In the genomic region with DNA sequence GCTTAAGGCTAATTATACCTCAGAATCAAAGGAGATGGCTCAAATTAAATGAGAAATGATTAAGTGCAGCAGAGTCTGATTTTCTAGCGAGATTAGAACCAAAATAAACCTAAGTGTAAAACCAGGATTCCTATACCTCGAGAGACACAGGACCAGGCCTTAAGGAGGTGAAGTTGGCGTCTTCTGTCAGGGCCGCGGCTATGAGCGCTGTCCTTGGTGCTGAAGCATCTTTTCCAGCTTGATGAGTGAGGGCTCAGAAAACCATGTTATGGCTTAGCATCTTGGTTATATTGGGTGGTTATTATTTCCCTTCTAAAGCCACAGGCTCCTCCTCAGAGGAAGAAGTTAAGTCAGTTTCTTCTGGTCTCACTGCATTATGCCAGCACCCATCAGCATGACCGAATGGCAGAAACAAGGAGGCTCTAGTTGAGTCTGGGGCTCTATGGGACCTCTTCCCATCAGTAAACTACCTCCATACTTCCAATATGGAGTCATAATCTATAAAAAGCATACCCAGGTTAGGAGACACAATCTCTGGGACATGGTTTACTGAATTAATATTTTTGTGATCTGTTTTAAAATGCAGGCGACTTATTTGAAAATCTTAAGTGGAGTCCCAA, we compare ENCODE assay signal across 8 cellular contexts.
DNase-seq lines count a peak whose midpoint lies in the region; ATAC-seq, FAIRE-seq and TF ChIP-seq lines count a peak whose summit lies in the region.
"Had no signal": no experiment of that assay in that cellular context is flagged by ENCODE, and none has a peak within 500 bp of the region (broad histone marks: within the 10 kb centered on the region; RNA-seq: fewer than 3 reads in every experiment).

No MANE protein-coding gene starts in this region.

- TF ChIP-seq CTCF in HCT116 (IDR thresholded peaks at IDR 0.05 in 2 of 3, conservative IDR thresholded peaks at IDR 0.05 in 1 of 3; ENCODE audit: borderline replicate concordance in 1 of 3, insufficient read depth in 1 of 3, low read depth in 2 of 3, low read length in 2 of 3) (no peak), bronchial epithelial cell (IDR thresholded peaks at IDR 0.05; ENCODE audit: insufficient read depth, low read length, severe bottlenecking) (no peak), neural crest cell (conservative IDR thresholded peaks at IDR 0.05) (no peak)

- DNase-seq in HCT116 (ENCODE audit: low read depth, low spot score) = no peak
- peak; percentile 23 for DNase-seq in NCI-H460 (ENCODE audit: extremely low read depth, low read depth)
- DNase-seq in bronchial epithelial cell (ENCODE audit: low read depth) = peak; percentile 17
- peak; percentile 65 for DNase-seq in neural crest cell (ENCODE audit: low read depth, low spot score)
- no peak for DNase-seq in NCI-H2171 treated with DMSO at 0.1 percent for 48 hours (lab: John Stamatoyannopoulos, UW)
- no peak for DNase-seq in effector memory CD8-positive, alpha-beta T cell

- H4K20me1 ChIP-seq in HCT116 (ENCODE audit: insufficient read depth) = no peaks in the 10 kb centered on the region

- H3K4me1 Mint-ChIP-seq in neural crest cell = no peaks in the 10 kb centered on the region
- no peaks in the 10 kb centered on the region for H3K4me1 Mint-ChIP-seq in effector memory CD8-positive, alpha-beta T cell (ENCODE audit: low read depth in 2 of 2)
- H3K4me1 Mint-ChIP-seq: memory B cell had no signal

- no peak overlapping the region for H3K27ac Mint-ChIP-seq in neural crest cell (ENCODE audit: unreplicated experiment)
- no peak overlapping the region for H3K27ac Mint-ChIP-seq in effector memory CD8-positive, alpha-beta T cell
- H3K27ac Mint-ChIP-seq: memory B cell had no signal

- FAIRE-seq in bronchial epithelial cell (lab: Jason Lieb, UNC) = peak; percentile 92

- peaks cover 25% of the 10 kb centered on the region for H3K27me3 Mint-ChIP-seq in neural crest cell (ENCODE audit: low read depth)
- H3K27me3 Mint-ChIP-seq in effector memory CD8-positive, alpha-beta T cell = no peaks in the 10 kb centered on the region
- H3K27me3 Mint-ChIP-seq: memory B cell had no signal

- H3K4me3 ChIP-seq in HCT116 (replicated peaks in 1 of 2; ENCODE audit: low read depth in 1 of 2, low read length in 2 of 2) (no peak overlapping the region), bronchial epithelial cell (ENCODE audit: low read depth, low read length) (no peak overlapping the region)

- H3K27me3 ChIP-seq in HCT116 (ENCODE audit: insufficient read depth, low read length) (0 out of 2 replicates have a peak, but pooled peaks cover 4% of the 10 kb centered on the region), bronchial epithelial cell (ENCODE audit: control insufficient read depth, insufficient read depth, low read length) (no peaks in the 10 kb centered on the region)

- H3K36me3 ChIP-seq in HCT116 (ENCODE audit: control insufficient read depth in 1 of 2, insufficient read depth in 2 of 2, low read length in 2 of 2) = no peaks in the 10 kb centered on the region
- no peaks in the 10 kb centered on the region for H3K36me3 ChIP-seq in bronchial epithelial cell (ENCODE audit: control insufficient read depth, insufficient read depth, low read length)

- no peak for TF ChIP-seq RAD21 in HCT116 (IDR thresholded peaks at IDR 0.05; ENCODE audit: low read depth)

- no peak overlapping the region for H3K4me2 ChIP-seq in HCT116 (ENCODE audit: low read length)

- H3K27ac ChIP-seq in HCT116 (ENCODE audit: low read depth, low read length) = no peak overlapping the region

- CTCF ChIA-PET in HCT116 (lab: Charles Lee) = no interaction called here

- no TSS peak for BruUV-seq in HCT116 (replicated peaks; lab: Mats Ljungman, UMichigan)

- no peaks in the 10 kb centered on the region for H3K9me2 ChIP-seq in HCT116 (ENCODE audit: insufficient read depth)

- RAD21 ChIA-PET in HCT116 (lab: Charles Lee; ENCODE audit: low non-redundant PET in 1 of 2, low total read pairs in 2 of 2, uncharacterized antibody in 2 of 2, unreplicated experiment in 2 of 2) = no interaction called here

- H3K9me3 ChIP-seq in HCT116 (ENCODE audit: control insufficient read depth in 1 of 2, insufficient read depth in 1 of 2, low read depth in 1 of 2, low read length in 2 of 2) = no peaks in the 10 kb centered on the region

- H3K4me1 ChIP-seq in HCT116 (ENCODE audit: control insufficient read depth in 1 of 2, insufficient read depth in 2 of 2, low read length in 2 of 2) = no peaks in the 10 kb centered on the region

- no peaks in the 10 kb centered on the region for H3K79me2 ChIP-seq in HCT116 (ENCODE audit: insufficient read depth, low read length)

- POLR2A ChIA-PET in HCT116 (lab: Charles Lee) = no interaction called here

- TF ChIP-seq POLR2A in HCT116 (IDR thresholded peaks at IDR 0.05; ENCODE audit: borderline replicate concordance, extremely low read depth, insufficient read depth, insufficient read length) = no peak

- H3K9me3 Mint-ChIP-seq in neural crest cell = no peaks in the 10 kb centered on the region
- H3K9me3 Mint-ChIP-seq in effector memory CD8-positive, alpha-beta T cell = peaks cover 9% of the 10 kb centered on the region in 2 donors

- intact Hi-C loops in HCT116 (cut with micrococcal nuclease) = no loop called here

- no peak overlapping the region for H3K9ac ChIP-seq in HCT116 (ENCODE audit: low read length)

- H3K4me3 Mint-ChIP-seq in neural crest cell = no peak overlapping the region
- H3K4me3 Mint-ChIP-seq in effector memory CD8-positive, alpha-beta T cell = no peak overlapping the region
- H3K4me3 Mint-ChIP-seq: memory B cell had no signal

- H3K36me3 Mint-ChIP-seq in neural crest cell (ENCODE audit: low read depth) = no peaks in the 10 kb centered on the region
- H3K36me3 Mint-ChIP-seq in effector memory CD8-positive, alpha-beta T cell (ENCODE audit: insufficient read depth) = no peaks in the 10 kb centered on the region
- H3K36me3 Mint-ChIP-seq: memory B cell had no signal

- ATAC-seq in HCT116 (no peak), HG03354 (IDR thresholded peaks at IDR 0.05; ENCODE audit: poor library complexity, severe bottlenecking, unreplicated experiment) (no peak)
- ATAC-seq in effector memory CD8-positive, alpha-beta T cell (replicated peaks) = no peak

- H2AFZ ChIP-seq in HCT116 (ENCODE audit: low read depth, low read length, poor library complexity, severe bottlenecking) = no peak overlapping the region

TF ChIP-seq in HCT116, 20 proteins besides CTCF, POLR2A, EP300 and RAD21:
- TF ChIP-seq, protein P1, sequence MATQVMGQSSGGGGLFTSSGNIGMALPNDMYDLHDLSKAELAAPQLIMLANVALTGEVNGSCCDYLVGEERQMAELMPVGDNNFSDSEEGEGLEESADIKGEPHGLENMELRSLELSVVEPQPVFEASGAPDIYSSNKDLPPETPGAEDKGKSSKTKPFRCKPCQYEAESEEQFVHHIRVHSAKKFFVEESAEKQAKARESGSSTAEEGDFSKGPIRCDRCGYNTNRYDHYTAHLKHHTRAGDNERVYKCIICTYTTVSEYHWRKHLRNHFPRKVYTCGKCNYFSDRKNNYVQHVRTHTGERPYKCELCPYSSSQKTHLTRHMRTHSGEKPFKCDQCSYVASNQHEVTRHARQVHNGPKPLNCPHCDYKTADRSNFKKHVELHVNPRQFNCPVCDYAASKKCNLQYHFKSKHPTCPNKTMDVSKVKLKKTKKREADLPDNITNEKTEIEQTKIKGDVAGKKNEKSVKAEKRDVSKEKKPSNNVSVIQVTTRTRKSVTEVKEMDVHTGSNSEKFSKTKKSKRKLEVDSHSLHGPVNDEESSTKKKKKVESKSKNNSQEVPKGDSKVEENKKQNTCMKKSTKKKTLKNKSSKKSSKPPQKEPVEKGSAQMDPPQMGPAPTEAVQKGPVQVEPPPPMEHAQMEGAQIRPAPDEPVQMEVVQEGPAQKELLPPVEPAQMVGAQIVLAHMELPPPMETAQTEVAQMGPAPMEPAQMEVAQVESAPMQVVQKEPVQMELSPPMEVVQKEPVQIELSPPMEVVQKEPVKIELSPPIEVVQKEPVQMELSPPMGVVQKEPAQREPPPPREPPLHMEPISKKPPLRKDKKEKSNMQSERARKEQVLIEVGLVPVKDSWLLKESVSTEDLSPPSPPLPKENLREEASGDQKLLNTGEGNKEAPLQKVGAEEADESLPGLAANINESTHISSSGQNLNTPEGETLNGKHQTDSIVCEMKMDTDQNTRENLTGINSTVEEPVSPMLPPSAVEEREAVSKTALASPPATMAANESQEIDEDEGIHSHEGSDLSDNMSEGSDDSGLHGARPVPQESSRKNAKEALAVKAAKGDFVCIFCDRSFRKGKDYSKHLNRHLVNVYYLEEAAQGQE (IDR thresholded peaks at IDR 0.05; ENCODE audit: low read depth) = peak; percentile 90
- TF ChIP-seq ZFX (IDR thresholded peaks at IDR 0.05) = no peak
- TF ChIP-seq EGR1 (IDR thresholded peaks at IDR 0.05; ENCODE audit: low read depth) = no peak
- TF ChIP-seq ELF1 (IDR thresholded peaks at IDR 0.05; ENCODE audit: borderline replicate concordance, low read depth) = no peak

Comparison
In these comparisons a context has a peak if more than half of its experiments do, and no peak if none do; other contexts are left out.
1. DNase-seq: peak in NCI-H460 (single experiment), bronchial epithelial cell (single experiment) and neural crest cell (single experiment); none in HCT116 (single experiment), NCI-H2171 treated with DMSO at 0.1 percent for 48 hours (single experiment) and effector memory CD8-positive, alpha-beta T cell (0 of 3).